ENCODE assay signal across 1 cellular context in the genomic region with DNA sequence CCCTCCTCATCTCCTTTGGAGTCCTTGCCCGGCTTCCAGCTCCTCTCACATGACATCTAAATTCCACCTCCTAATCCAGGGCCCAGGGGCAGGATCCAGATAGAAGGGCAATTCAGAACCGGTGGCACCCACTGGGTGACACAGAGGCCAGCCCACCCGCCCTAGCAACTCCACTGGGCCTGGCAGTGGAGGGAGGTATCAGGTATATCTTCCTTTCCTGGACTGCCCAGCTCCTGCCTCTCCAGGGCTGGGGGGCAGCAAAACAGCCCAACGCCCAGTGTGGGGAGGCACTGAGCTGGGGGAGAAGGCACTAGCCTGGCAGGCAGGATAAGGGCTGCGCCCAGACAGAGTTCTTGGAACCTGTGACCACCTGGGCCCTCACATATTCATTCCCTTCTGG.
TF ChIP-seq lines count a peak whose summit lies in the region.

No MANE protein-coding gene starts in this region.

TF ChIP-seq in SK-N-SH treated with all-trans-retinoic acid at 6 μM for 48 hours, 23 proteins besides CTCF, POLR2A, EP300 and RAD21 (continued from another document):
- TF ChIP-seq CSDC2 (CRISPR knock-in tag; IDR thresholded peaks at IDR 0.05) (no peak), OSR1 (CRISPR knock-in tag; IDR thresholded peaks at IDR 0.05) (no peak)
- TF ChIP-seq, protein P1, sequence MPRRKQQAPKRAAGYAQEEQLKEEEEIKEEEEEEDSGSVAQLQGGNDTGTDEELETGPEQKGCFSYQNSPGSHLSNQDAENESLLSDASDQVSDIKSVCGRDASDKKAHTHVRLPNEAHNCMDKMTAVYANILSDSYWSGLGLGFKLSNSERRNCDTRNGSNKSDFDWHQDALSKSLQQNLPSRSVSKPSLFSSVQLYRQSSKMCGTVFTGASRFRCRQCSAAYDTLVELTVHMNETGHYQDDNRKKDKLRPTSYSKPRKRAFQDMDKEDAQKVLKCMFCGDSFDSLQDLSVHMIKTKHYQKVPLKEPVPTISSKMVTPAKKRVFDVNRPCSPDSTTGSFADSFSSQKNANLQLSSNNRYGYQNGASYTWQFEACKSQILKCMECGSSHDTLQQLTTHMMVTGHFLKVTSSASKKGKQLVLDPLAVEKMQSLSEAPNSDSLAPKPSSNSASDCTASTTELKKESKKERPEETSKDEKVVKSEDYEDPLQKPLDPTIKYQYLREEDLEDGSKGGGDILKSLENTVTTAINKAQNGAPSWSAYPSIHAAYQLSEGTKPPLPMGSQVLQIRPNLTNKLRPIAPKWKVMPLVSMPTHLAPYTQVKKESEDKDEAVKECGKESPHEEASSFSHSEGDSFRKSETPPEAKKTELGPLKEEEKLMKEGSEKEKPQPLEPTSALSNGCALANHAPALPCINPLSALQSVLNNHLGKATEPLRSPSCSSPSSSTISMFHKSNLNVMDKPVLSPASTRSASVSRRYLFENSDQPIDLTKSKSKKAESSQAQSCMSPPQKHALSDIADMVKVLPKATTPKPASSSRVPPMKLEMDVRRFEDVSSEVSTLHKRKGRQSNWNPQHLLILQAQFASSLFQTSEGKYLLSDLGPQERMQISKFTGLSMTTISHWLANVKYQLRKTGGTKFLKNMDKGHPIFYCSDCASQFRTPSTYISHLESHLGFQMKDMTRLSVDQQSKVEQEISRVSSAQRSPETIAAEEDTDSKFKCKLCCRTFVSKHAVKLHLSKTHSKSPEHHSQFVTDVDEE (CRISPR knock-in tag; IDR thresholded peaks at IDR 0.05) = no peak
